Comparison of ENCODE assay signal across 11 cellular contexts in the genomic region with DNA sequence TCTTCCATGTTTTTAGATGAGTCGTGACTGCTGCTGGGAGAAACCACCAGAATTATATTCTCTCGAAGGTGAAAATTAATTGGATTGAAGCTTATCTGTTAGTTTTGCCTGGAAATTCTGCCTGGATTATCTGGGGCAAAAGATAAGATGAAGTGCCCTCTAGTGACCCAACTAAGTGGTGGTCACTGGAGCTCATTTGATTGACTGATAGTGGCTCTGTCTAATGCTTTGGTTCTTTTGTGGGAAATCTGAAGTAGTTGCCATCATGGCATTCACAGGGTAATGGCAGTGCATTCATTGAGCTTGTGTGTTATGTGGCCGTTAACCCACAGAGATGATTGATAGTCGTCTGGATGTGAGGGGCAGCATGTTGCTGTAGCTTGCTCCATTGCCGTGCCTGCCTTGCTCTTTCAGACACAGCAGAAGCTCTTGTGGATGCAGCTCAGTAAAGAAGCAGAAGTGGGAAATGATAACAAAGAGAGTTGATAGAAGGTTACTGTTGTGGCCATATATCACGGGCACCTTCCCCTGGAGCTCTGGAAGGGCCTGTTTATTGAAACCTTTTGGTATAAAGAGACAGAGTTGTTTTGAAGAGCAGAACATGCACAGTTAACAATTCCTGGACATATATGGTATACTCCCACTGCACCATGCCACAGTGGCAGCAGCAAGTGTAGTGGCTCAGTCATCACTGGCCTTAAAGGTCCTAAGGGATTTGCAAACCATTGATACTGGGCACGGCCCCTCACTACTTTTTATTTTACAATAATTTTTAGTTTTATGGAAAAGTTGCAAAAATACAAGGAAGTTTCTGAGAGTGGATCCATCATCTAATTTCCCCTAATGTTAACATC. TPM values are rescaled to one million over a fixed set of nuclear protein-coding genes. Genes with fewer than 3 reads are reported as not detected.
DNase-seq lines count a peak whose midpoint lies in the region; TF ChIP-seq lines count a peak whose summit lies in the region.
"Had no signal": no experiment of that assay in that cellular context is flagged by ENCODE, and none has a peak within 500 bp of the region (broad histone marks: within the 10 kb centered on the region; RNA-seq: fewer than 3 reads in every experiment).

No MANE protein-coding gene starts in this region.

- TF ChIP-seq CTCF in HFFc6 (IDR thresholded peaks at IDR 0.05) (peak; percentile 59), adrenal gland (IDR thresholded peaks at IDR 0.05) (peak in 5 of 6 experiments; percentile 2 to 44 (median 31))

- H3K27me3 ChIP-seq in adrenal gland, result no peaks in the 10 kb centered on the region
- H3K27me3 ChIP-seq: ovary had no signal

- H3K9me3 Mint-ChIP-seq in HFFc6, result no peaks in the 10 kb centered on the region
- no peaks in the 10 kb centered on the region for H3K9me3 Mint-ChIP-seq in activated T-cell treated with anti-CD3 and anti-CD28 coated beads, Interleukin-2, amount 50 U/mL, for 24 hours
- H3K9me3 Mint-ChIP-seq: activated naive CD4-positive, alpha-beta T cell treated with anti-CD3 and anti-CD28 coated beads, Interleukin-2, amount 50 U/mL, for 72 hours had no signal

- peak; percentile 17 for DNase-seq in ACHN
- no peak for DNase-seq in HFFc6
- peak in 1 of 7 donors; percentile 8 for DNase-seq in adrenal gland
- peak; percentile 10 for DNase-seq in kidney tubule cell (ENCODE audit: low spot score)
- DNase-seq in stimulated activated CD4-positive, alpha-beta T cell treated with anti-CD3 and anti-CD28 coated beads, Interleukin-2, amount 100 ng/mL, for 24 hours, result no peak
- DNase-seq in activated gamma-delta T cell (lab: John Stamatoyannopoulos, UW), result no peak
- DNase-seq in NCI-H1694 (lab: John Stamatoyannopoulos, UW), result no peak
- no peak for DNase-seq in activated T-cell treated with anti-CD3 and anti-CD28 coated beads, Interleukin-2, amount 50 U/mL, for 24 hours
- DNase-seq: ovary had no signal

- no peak overlapping the region for H3K27ac ChIP-seq in adrenal gland
- H3K27ac ChIP-seq: KMS-11, ovary had no signal

- H3K36me3 ChIP-seq in adrenal gland (replicated peaks in 1 of 2), result no peaks in the 10 kb centered on the region
- H3K36me3 ChIP-seq: ovary had no signal

- no peaks in the 10 kb centered on the region for H3K4me1 ChIP-seq in adrenal gland (replicated peaks in 1 of 2)

- no peak for TF ChIP-seq POLR2A in adrenal gland (IDR thresholded peaks at IDR 0.05)

- H3K9me3 ChIP-seq in adrenal gland (replicated peaks in 1 of 3), result no peaks in the 10 kb centered on the region
- H3K9me3 ChIP-seq: ovary had no signal

- no peak overlapping the region for H3K4me3 ChIP-seq in adrenal gland
- H3K4me3 ChIP-seq: ovary had no signal

- no peaks in the 10 kb centered on the region for H3K4me1 Mint-ChIP-seq in HFFc6 (ENCODE audit: low read depth)
- no peaks in the 10 kb centered on the region for H3K4me1 Mint-ChIP-seq in activated T-cell treated with anti-CD3 and anti-CD28 coated beads, Interleukin-2, amount 50 U/mL, for 24 hours (ENCODE audit: low read depth)

- H3K4me3 Mint-ChIP-seq in HFFc6, result no peak overlapping the region
- H3K4me3 Mint-ChIP-seq in activated T-cell treated with anti-CD3 and anti-CD28 coated beads, Interleukin-2, amount 50 U/mL, for 24 hours, result no peak overlapping the region

- in situ Hi-C loops in ACHN (cut with HindIII; ENCODE audit: low pct_ligation_motif_present, low pct_unique_long_range_greater_than_20kb, low sequenced_read_pairs), result no loop called here

- intact Hi-C loops in adrenal gland (cut with DNase I), result loop anchor here in 1 of 2 donors (10.0 kb wide), 1 partner anchor 170 kb away; no protein-coding TSS in a partner anchor

- 50 to 55% (median 51%) methylated on average over 7 of the region's 7 CpGs for WGBS in adrenal gland, 4 donors

- H3K27me3 Mint-ChIP-seq in HFFc6 (ENCODE audit: insufficient read depth), result peaks cover 5% of the 10 kb centered on the region; the same call in 1 of the 2 replicates
- no peaks in the 10 kb centered on the region for H3K27me3 Mint-ChIP-seq in activated T-cell treated with anti-CD3 and anti-CD28 coated beads, Interleukin-2, amount 50 U/mL, for 24 hours

- no peak overlapping the region for H3K27ac Mint-ChIP-seq in HFFc6
- no peak overlapping the region for H3K27ac Mint-ChIP-seq in activated T-cell treated with anti-CD3 and anti-CD28 coated beads, Interleukin-2, amount 50 U/mL, for 24 hours

- no peaks in the 10 kb centered on the region for H3K36me3 Mint-ChIP-seq in HFFc6 (ENCODE audit: low read depth)
- no peaks in the 10 kb centered on the region for H3K36me3 Mint-ChIP-seq in activated T-cell treated with anti-CD3 and anti-CD28 coated beads, Interleukin-2, amount 50 U/mL, for 24 hours (ENCODE audit: low read depth)
- H3K36me3 Mint-ChIP-seq: activated naive CD4-positive, alpha-beta T cell treated with anti-CD3 and anti-CD28 coated beads, Interleukin-2, amount 50 U/mL, for 72 hours had no signal

RNA-seq across cellular contexts. Expression of a gene that starts 42.0 kb away (rescaled TPM):
- under 1 TPM in 4 of 6 experiments, not detected in 2; 0.05 to 0.28 (median 0.09) TPM for total RNA-seq in HFFc6 (2021; fragmentation: NEBNext Ultra II Directional; extraction: Animal tissue kit (Norgen Biotek cat#: 25700))
- 10 to 100 TPM in 5 of 8 donors, 1 to 10 TPM in 3; 3.1 to 25.2 (median 11.5) TPM for total RNA-seq in adrenal gland
- polyA plus RNA-seq in adrenal gland, result 10 to 100 TPM in 1 of 3 donors, 1 to 10 TPM in 2; 1.5 to 12.1 (median 2.3) TPM

RNA-seq across cellular contexts. Expression of a gene that starts 57.9 kb away (rescaled TPM):
- 10 to 100 TPM; 22.3 to 37.4 (median 35.1) TPM for total RNA-seq in HFFc6 (2021; fragmentation: NEBNext Ultra II Directional; extraction: Animal tissue kit (Norgen Biotek cat#: 25700))
- 10 to 100 TPM; 23.8 to 50.1 (median 40.4) TPM for total RNA-seq in adrenal gland
- 10 to 100 TPM; 31.3 to 34.8 (median 32.3) TPM for polyA plus RNA-seq in adrenal gland

Comparison
In these comparisons a context has a peak if more than half of its experiments do, and no peak if none do; other contexts are left out.
1. DNase-seq: peak in ACHN (single experiment) and kidney tubule cell (single experiment); none in HFFc6 (single experiment), stimulated activated CD4-positive, alpha-beta T cell treated with anti-CD3 and anti-CD28 coated beads, Interleukin-2, amount 100 ng/mL, for 24 hours (0 of 2), activated gamma-delta T cell (single experiment), NCI-H1694 (single experiment) and activated T-cell treated with anti-CD3 and anti-CD28 coated beads, Interleukin-2, amount 50 U/mL, for 24 hours (single experiment).